In genomic region chr10:79139124-79139835, GRCh38 we compare ENCODE assay signal across 8 cellular contexts.
DNase-seq lines count a peak whose midpoint lies in the region; TF ChIP-seq lines count a peak whose summit lies in the region.

No MANE protein-coding gene starts in this region.

- no peak for TF ChIP-seq CTCF in dorsolateral prefrontal cortex (IDR thresholded peaks at IDR 0.05 in 54 of 56, conservative IDR thresholded peaks at IDR 0.05 in 2 of 56; ENCODE audit: low read depth in 1 of 56, partially characterized antibody in 56 of 56)
- TF ChIP-seq CTCF in mesothelial cell of epicardium (IDR thresholded peaks at IDR 0.05; ENCODE audit: unreplicated experiment): no peak
- no peak for TF ChIP-seq CTCF in tibial nerve (IDR thresholded peaks at IDR 0.05)

- TF ChIP-seq POLR2A in tibial nerve (IDR thresholded peaks at IDR 0.05): no peak

- no peaks in the 10 kb centered on the region for H3K9me3 Mint-ChIP-seq in mesothelial cell of epicardium

- H3K27ac ChIP-seq in dorsolateral prefrontal cortex (peak overlapping the region in 45 of 59 donors; percentile 16 to 78 (median 55)), tibial nerve (peak overlapping the region; percentile 37 to 88 (median 62))

- peaks cover 0 to 94% (median 60%) of the 10 kb centered on the region in 4 donors for H3K4me1 ChIP-seq in tibial nerve

- H3K36me3 Mint-ChIP-seq in mesothelial cell of epicardium: peaks cover 18% of the 10 kb centered on the region

- H3K9me3 ChIP-seq in tibial nerve: no peaks in the 10 kb centered on the region

- no peak for TF ChIP-seq EP300 in tibial nerve (IDR thresholded peaks at IDR 0.05)

- WGBS in tibial nerve, 2 donors: 33 to 34% methylated on average over 25 to 26 of the region's 26 CpGs

- peak overlapping the region; percentile 84 for H3K27ac Mint-ChIP-seq in mesothelial cell of epicardium

- H3K4me3 ChIP-seq in dorsolateral prefrontal cortex (no peak overlapping the region), tibial nerve (no peak overlapping the region)

- no peak overlapping the region for H3K4me3 Mint-ChIP-seq in mesothelial cell of epicardium

- H3K27me3 Mint-ChIP-seq in mesothelial cell of epicardium (ENCODE audit: low read depth): no peaks in the 10 kb centered on the region

- intact Hi-C loops in dorsolateral prefrontal cortex (cut with DNase I): no loop called here

- H3K36me3 ChIP-seq in tibial nerve: peaks cover 0 to 42% (median 0%) of the 10 kb centered on the region in 3 donors

- H3K27me3 ChIP-seq in dorsolateral prefrontal cortex (no peaks in the 10 kb centered on the region), tibial nerve (no peaks in the 10 kb centered on the region)

- DNase-seq in NOMO-1 (lab: John Stamatoyannopoulos, UW; ENCODE audit: unreplicated experiment in 2 of 2): peak; percentile 9 to 46
- no peak for DNase-seq in NOMO-1 treated with dmso at 0.1 percent for 144 hours (lab: John Stamatoyannopoulos, UW; ENCODE audit: unreplicated experiment)
- DNase-seq in dorsolateral prefrontal cortex: no peak
- DNase-seq in mesothelial cell of epicardium (ENCODE audit: low spot score in 2 of 2, unreplicated experiment in 2 of 2): no peak
- peak in 1 of 2 donors; percentile 27 for DNase-seq in tibial nerve (ENCODE audit: low spot score in 2 of 2)
- DNase-seq in NCI-H2081 (lab: John Stamatoyannopoulos, UW): no peak
- DNase-seq in OCI-M2 (lab: John Stamatoyannopoulos, UW; ENCODE audit: unreplicated experiment): no peak
- DNase-seq in cerebellum (ENCODE audit: low spot score): no peak

- H3K4me1 Mint-ChIP-seq in mesothelial cell of epicardium: peaks cover 45% of the 10 kb centered on the region

Comparison
In these comparisons a context has a peak if more than half of its experiments do, and no peak if none do; other contexts are left out.
1. DNase-seq: peak in NOMO-1 (2 of 2); none in NOMO-1 treated with dmso at 0.1 percent for 144 hours (single experiment), dorsolateral prefrontal cortex (0 of 10), mesothelial cell of epicardium (0 of 2), NCI-H2081 (0 of 2), OCI-M2 (single experiment) and cerebellum (single experiment).